ENCODE assay signal across 28 cellular contexts in the genomic region with DNA sequence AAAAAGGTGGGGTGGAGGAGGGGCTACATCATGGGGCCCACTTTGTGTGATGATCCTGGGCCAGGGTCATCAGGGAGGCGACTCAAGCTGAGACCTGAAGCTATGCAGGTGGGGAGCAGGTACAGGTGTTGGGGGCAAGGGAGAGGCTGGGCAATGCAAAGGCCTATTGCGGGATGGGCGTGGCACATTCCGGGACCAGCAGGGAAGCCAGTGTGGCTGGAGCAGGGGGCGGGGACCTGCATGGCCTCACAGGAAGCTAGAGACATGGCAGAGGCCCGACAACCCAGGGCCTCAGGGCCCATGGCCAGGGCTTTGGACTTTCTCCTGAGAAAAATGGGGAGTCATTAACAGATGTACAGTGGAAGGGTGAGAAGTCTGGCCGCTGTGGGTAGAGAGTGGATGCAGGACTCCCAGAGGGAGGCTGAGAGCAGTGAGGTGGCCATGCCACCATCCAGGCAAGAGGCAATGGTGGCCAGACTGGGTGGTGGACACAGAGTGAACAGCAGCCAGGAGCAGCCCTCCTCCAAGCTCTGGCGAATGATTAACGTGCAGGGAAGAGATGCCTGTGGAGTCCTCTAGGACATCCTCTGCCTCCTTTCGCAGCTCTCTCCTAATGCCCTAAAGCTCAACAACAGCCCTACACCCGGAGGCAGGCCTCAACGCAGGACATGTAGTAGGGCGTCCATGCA.
DNase-seq lines count a peak whose midpoint lies in the region; ATAC-seq, FAIRE-seq and TF ChIP-seq lines count a peak whose summit lies in the region.
"Had no signal": no experiment of that assay in that cellular context is flagged by ENCODE, and none has a peak within 500 bp of the region (broad histone marks: within the 10 kb centered on the region; RNA-seq: fewer than 3 reads in every experiment).

No MANE protein-coding gene starts in this region.

- TF ChIP-seq RAD21 in K562 (CRISPR knock-in tag; conservative IDR thresholded peaks at IDR 0.05 in 1 of 2, IDR thresholded peaks at IDR 0.05 in 1 of 2) = no peak
- peak in 1 of 2 donors; percentile 27 for TF ChIP-seq RAD21 in liver (IDR thresholded peaks at IDR 0.05)

- ATAC-seq in K562 = peak; percentile 28; the same call in 1 of the 3 replicates
- ATAC-seq: activated CD4-positive, CD25-positive, alpha-beta regulatory T cell treated with anti-CD3 and anti-CD28 coated beads, Interleukin-2, amount 50 U/mL, for 24 hours; activated CD8-positive, alpha-beta T cell treated with anti-CD3 and anti-CD28 coated beads for 36 hours; body of pancreas; left ventricle myocardium superior; natural killer cell treated with Interleukin-12 subunit alpha and Interleukin-12 subunit beta and Interleukin-15 and Interleukin-18, amount 100 ng/mL, for 72 hours; stimulated activated naive B cell treated with anti-CD40 and anti-IgM and Interleukin-4, amounts not matched to agents 10 μg/mL and 1 μg/mL and 100 μg/mL, for 72 hours; T-cell had no signal

- H4K20me1 ChIP-seq in K562 (replicated peaks; ENCODE audit: control insufficient read depth, insufficient read depth, low read length) (no peaks in the 10 kb centered on the region; the same call in none of the 2 replicates), Karpas-422 (ENCODE audit: insufficient read depth, low read depth, low read length) (no peaks in the 10 kb centered on the region)

- peak; percentile 4 for DNase-seq in COLO668 (lab: John Stamatoyannopoulos, UW; ENCODE audit: unreplicated experiment)
- peak; percentile 71 for DNase-seq in H7
- DNase-seq in K562 (ENCODE audit: extremely low read depth in 1 of 4, low spot score in 3 of 4) = no peak
- DNase-seq in kidney glomerular epithelial cell (lab: John Stamatoyannopoulos, UW) = no peak
- no peak for DNase-seq in Karpas-422
- DNase-seq in Kasumi-1 (lab: John Stamatoyannopoulos, UW) = no peak
- DNase-seq in DMS 273 treated with DMSO at 0.1 percent for 48 hours (lab: John Stamatoyannopoulos, UW) = no peak
- DNase-seq: activated CD8-positive, alpha-beta T cell treated with anti-CD3 and anti-CD28 coated beads for 36 hours; activated gamma-delta T cell; activated T-cell treated with anti-CD3 and anti-CD28 coated beads for 4 hours; body of pancreas; glutamatergic neuron; left ventricle myocardium superior; NCI-H526 treated with DMSO at 0.1 percent for 48 hours; ovary; Peyer's patch; stimulated activated CD4-positive, alpha-beta T cell treated with anti-CD3 and anti-CD28 coated beads, Interleukin-4, amount 100 ng/mL, for 24 hours; stimulated activated naive B cell treated with anti-CD40 and anti-IgM and Interleukin-4, amounts not matched to agents 10 μg/mL and 1 μg/mL and 100 μg/mL, for 72 hours; T-cell had no signal

- BruUV-seq in K562 (replicated peaks; lab: Mats Ljungman, UMichigan) = no TSS peak

- H3K36me3 ChIP-seq in H7 (replicated peaks; ENCODE audit: control insufficient read depth, insufficient read depth, low read length) (no peaks in the 10 kb centered on the region), K562 (ENCODE audit: control insufficient read depth, insufficient read depth, low read length) (no peaks in the 10 kb centered on the region), liver (ENCODE audit: control insufficient read depth in 4 of 4, insufficient read depth in 3 of 4, low read depth in 1 of 4, low read length in 3 of 4) (no peaks in the 10 kb centered on the region), Karpas-422 (ENCODE audit: insufficient read depth, low read length) (no peaks in the 10 kb centered on the region)
- H3K36me3 ChIP-seq: ovary, Peyer's patch, spleen, suprapubic skin had no signal

- no peak overlapping the region for H2AFZ ChIP-seq in K562 (ENCODE audit: low read depth, low read length)
- H2AFZ ChIP-seq in Karpas-422 (ENCODE audit: low read length) = no peak overlapping the region

- intact Hi-C loops in K562 (cut with micrococcal nuclease) = no loop called here

- H3K79me2 ChIP-seq in K562 (ENCODE audit: control insufficient read depth, insufficient read depth, low read length) (no peaks in the 10 kb centered on the region), Karpas-422 (ENCODE audit: low read length) (no peaks in the 10 kb centered on the region)

- no peak overlapping the region for H3K4me2 ChIP-seq in K562 (ENCODE audit: insufficient read depth, low read length)
- H3K4me2 ChIP-seq in Karpas-422 (ENCODE audit: low read depth, low read length, poor library complexity, severe bottlenecking) = no peak overlapping the region
- H3K4me2 ChIP-seq: KMS-11 had no signal

- H3K27me3 ChIP-seq in H7 (ENCODE audit: control insufficient read depth, insufficient read depth, low read length) = no peaks in the 10 kb centered on the region
- H3K27me3 ChIP-seq in K562 (ENCODE audit: control insufficient read depth in 2 of 2, insufficient read depth in 2 of 2, low read length in 2 of 2) = peaks cover 9 to 36% of the 10 kb centered on the region in 2 experiments; a peak in 4 of 5 replicates
- no peaks in the 10 kb centered on the region for H3K27me3 ChIP-seq in liver (ENCODE audit: control insufficient read depth in 4 of 4, insufficient read depth in 4 of 4, low read length in 3 of 4)
- no peaks in the 10 kb centered on the region for H3K27me3 ChIP-seq in Karpas-422 (ENCODE audit: low read length)
- H3K27me3 ChIP-seq: body of pancreas, ovary, Peyer's patch had no signal

- TF ChIP-seq POLR2A in K562 (conservative IDR thresholded peaks at IDR 0.05) = no peak

- TF ChIP-seq CTCF in K562 (IDR thresholded peaks at IDR 0.05 in 2 of 3, conservative IDR thresholded peaks at IDR 0.05 in 1 of 3; ENCODE audit: insufficient read depth in 2 of 3, low read depth in 1 of 3, low read length in 3 of 3) = no peak
- TF ChIP-seq CTCF in liver (IDR thresholded peaks at IDR 0.05; ENCODE audit: low read depth, low read length, missing input control) = peak; percentile 4

- POLR2A ChIA-PET in K562 (lab: Yijun Ruan, JAX) = interaction anchor here (0.8 kb wide), 1 partner anchor 10 kb away, joined by 4 read pairs; no protein-coding TSS in a partner anchor

- in situ Hi-C loops in K562 (cut with MboI) = no loop called here

- TF ChIP-seq EP300 in K562 (IDR thresholded peaks at IDR 0.05; ENCODE audit: low read length) = no peak

- H3K27ac ChIP-seq in K562 (ENCODE audit: extremely low read depth, low read depth, low read length) = no peak overlapping the region
- H3K27ac ChIP-seq in liver (ENCODE audit: low read depth in 1 of 2, low read length in 2 of 2) = no peak overlapping the region
- no peak overlapping the region for H3K27ac ChIP-seq in Karpas-422 (ENCODE audit: low read length)
- H3K27ac ChIP-seq: body of pancreas, C4-2B, epithelial cell of prostate, KMS-11, ovary, Peyer's patch, spleen, suprapubic skin had no signal

- H3K9me3 ChIP-seq in K562 (replicated peaks; ENCODE audit: control insufficient read depth, insufficient read depth, low read depth, low read length) (no peaks in the 10 kb centered on the region), liver (ENCODE audit: control insufficient read depth in 4 of 4, low read length in 3 of 4) (no peaks in the 10 kb centered on the region), Karpas-422 (ENCODE audit: low read length) (no peaks in the 10 kb centered on the region)
- H3K9me3 ChIP-seq: body of pancreas, ovary, Peyer's patch, spleen, suprapubic skin had no signal

- CTCF ChIA-PET in K562 (lab: Yijun Ruan, JAX; ENCODE audit: low intra/inter-chr PET ratio) = no interaction called here

- no peaks in the 10 kb centered on the region for H3K9me2 ChIP-seq in Karpas-422 (replicated peaks; ENCODE audit: insufficient read depth, low read length)

- no peaks in the 10 kb centered on the region for H3K9me1 ChIP-seq in K562 (ENCODE audit: control insufficient read depth, insufficient read depth, low read length)

- H3K9ac ChIP-seq in K562 (ENCODE audit: insufficient read depth in 1 of 2, low read depth in 2 of 2, low read length in 2 of 2) (no peak overlapping the region), liver (ENCODE audit: low read depth in 1 of 2, low read length in 2 of 2) (no peak overlapping the region), Karpas-422 (ENCODE audit: low read length) (no peak overlapping the region)
- H3K9ac ChIP-seq: KMS-11 had no signal

- no peaks in the 10 kb centered on the region for H3K4me1 ChIP-seq in K562 (replicated peaks in 1 of 2; ENCODE audit: control insufficient read depth in 2 of 2, insufficient read depth in 2 of 2, low read length in 2 of 2)
- H3K4me1 ChIP-seq in liver (ENCODE audit: control insufficient read depth in 4 of 4, insufficient read depth in 4 of 4, low read length in 3 of 4) = peaks cover 0 to 3% (median 0%) of the 10 kb centered on the region in 4 donors
- H3K4me1 ChIP-seq in Karpas-422 (ENCODE audit: low read length) = peaks cover 8% of the 10 kb centered on the region
- H3K4me1 ChIP-seq: body of pancreas, Peyer's patch, spleen, suprapubic skin had no signal

- no peak for FAIRE-seq in K562 (lab: Jason Lieb, UNC)
- FAIRE-seq: G401.6 had no signal

- WGBS in K562 (ENCODE audit: insufficient coverage, low coverage, missing lambda C conversion rate) = under 1% methylated on average over 13 of the region's 13 CpGs
- WGBS in liver = 67% methylated on average over 13 of the region's 13 CpGs

- H3K4me3 ChIP-seq in H7 (ENCODE audit: insufficient read depth, low read depth, low read length) (no peak overlapping the region), K562 (no peak overlapping the region), liver (ENCODE audit: low read depth in 1 of 3, low read length in 3 of 3) (no peak overlapping the region), Karpas-422 (ENCODE audit: low read length) (no peak overlapping the region)
- H3K4me3 ChIP-seq: body of pancreas, ovary, Peyer's patch, spleen, suprapubic skin had no signal

TF ChIP-seq in K562, 482 proteins besides CTCF, POLR2A, EP300 and RAD21 (continues in another document):
- no peak for TF ChIP-seq PHB2 (IDR thresholded peaks at IDR 0.05; ENCODE audit: low read depth)
- no peak for TF ChIP-seq MBD2 (IDR thresholded peaks at IDR 0.05; ENCODE audit: borderline replicate concordance, low read depth)
- TF ChIP-seq SRF (CRISPR knock-in tag; IDR thresholded peaks at IDR 0.05) = no peak
- TF ChIP-seq HMGN3 (IDR thresholded peaks at IDR 0.05; ENCODE audit: borderline replicate concordance, extremely low read depth, insufficient read length, low read depth, low read length) = no peak
- TF ChIP-seq HLTF (IDR thresholded peaks at IDR 0.05) = no peak

TF ChIP-seq in liver, 16 proteins besides CTCF, POLR2A, EP300 and RAD21:
- no peak for TF ChIP-seq YY1 (IDR thresholded peaks at IDR 0.05)

Comparison
In these comparisons a context has a peak if more than half of its experiments do, and no peak if none do; other contexts are left out.
1. DNase-seq: peak in COLO668 (single experiment) and H7 (single experiment); none in K562 (0 of 4), kidney glomerular epithelial cell (single experiment), Karpas-422 (single experiment), Kasumi-1 (0 of 2) and DMS 273 treated with DMSO at 0.1 percent for 48 hours (single experiment).